Comparison of ENCODE assay signal across 24 cellular contexts in genomic region chrX:71715551-71715950, GRCh38. TPM values are rescaled to one million over a fixed set of nuclear protein-coding genes. Genes with fewer than 3 reads are reported as not detected.
"Had no signal": no experiment of that assay in that cellular context is flagged by ENCODE, and none has a peak within 500 bp of the region (broad histone marks: within the 10 kb centered on the region; RNA-seq: fewer than 3 reads in every experiment).

No MANE protein-coding gene starts in this region.

RNA-seq across cellular contexts. Expression of gene CXorf49, which starts 2.5 kb away (rescaled TPM):
- total RNA-seq: activated B cell treated with CpG ODN at 0.5 μM for 24 hours; activated CD8-positive, alpha-beta memory T cell treated with anti-CD3 and anti-CD28 coated beads for 36 hours; activated CD8-positive, alpha-beta memory T cell treated with anti-CD3 and anti-CD28 coated beads, Interleukin-2, amount 10 ng/mL, durations not matched to agents 7 days and 5 days; activated CD8-positive, alpha-beta T cell treated with anti-CD3 and anti-CD28 coated beads, Interleukin-2, amount 10 ng/mL, durations not matched to agents 7 days and 5 days; activated naive CD4-positive, alpha-beta T cell treated with anti-CD3 and anti-CD28 coated beads for 36 hours; activated naive CD8-positive, alpha-beta T cell treated with anti-CD3 and anti-CD28 coated beads for 36 hours; activated T-helper 1 cell treated with anti-CD3 and anti-CD28 coated beads, Interleukin-12 subunit alpha, Interleukin-12 subunit beta, Interleukin-2, Interleukin-4 antibody, amounts not matched to agents 30 ng/mL and 10 ng/mL and 1 ng/mL, durations not matched to agents 14 hours and 24 hours and 36 hours; activated T-helper 2 cell treated with anti-CD3 and anti-CD28 coated beads, Interferon-gamma antibody, Interleukin-2, Interleukin-4, amounts not matched to agents 10 μg/mL and 5 μg/mL and 100 μg/mL, durations not matched to agents 14 hours and 24 hours and 36 hours; adrenal gland; aorta; breast epithelium; cardiac muscle cell; colonic mucosa; dermis microvascular lymphatic vessel endothelial cell; endothelial cell of umbilical vein; esophagus squamous epithelium; fibroblast of lung; fibroblast of villous mesenchyme; gastroesophageal sphincter; glomerular endothelial cell; heart right ventricle; hepatocyte; T-helper 2 cell treated with Interferon-gamma antibody and Interleukin-4, amounts not matched to agents 100 ng/mL and 5 ng/mL, for 36 hours had no signal
- polyA plus RNA-seq: adrenal gland, aorta, cardiac muscle cell, endothelial cell of umbilical vein, esophagus, fibroblast of lung, heart right ventricle had no signal

RNA-seq across cellular contexts. Expression of gene CXorf49B, which starts 47.6 kb away (rescaled TPM):
- total RNA-seq: activated B cell treated with CpG ODN at 0.5 μM for 24 hours; activated CD8-positive, alpha-beta memory T cell treated with anti-CD3 and anti-CD28 coated beads for 36 hours; activated CD8-positive, alpha-beta memory T cell treated with anti-CD3 and anti-CD28 coated beads, Interleukin-2, amount 10 ng/mL, durations not matched to agents 7 days and 5 days; activated CD8-positive, alpha-beta T cell treated with anti-CD3 and anti-CD28 coated beads, Interleukin-2, amount 10 ng/mL, durations not matched to agents 7 days and 5 days; activated naive CD4-positive, alpha-beta T cell treated with anti-CD3 and anti-CD28 coated beads for 36 hours; activated naive CD8-positive, alpha-beta T cell treated with anti-CD3 and anti-CD28 coated beads for 36 hours; activated T-helper 1 cell treated with anti-CD3 and anti-CD28 coated beads, Interleukin-12 subunit alpha, Interleukin-12 subunit beta, Interleukin-2, Interleukin-4 antibody, amounts not matched to agents 30 ng/mL and 10 ng/mL and 1 ng/mL, durations not matched to agents 14 hours and 24 hours and 36 hours; activated T-helper 2 cell treated with anti-CD3 and anti-CD28 coated beads, Interferon-gamma antibody, Interleukin-2, Interleukin-4, amounts not matched to agents 10 μg/mL and 5 μg/mL and 100 μg/mL, durations not matched to agents 14 hours and 24 hours and 36 hours; adrenal gland; aorta; breast epithelium; cardiac muscle cell; colonic mucosa; dermis microvascular lymphatic vessel endothelial cell; endothelial cell of umbilical vein; esophagus squamous epithelium; fibroblast of lung; fibroblast of villous mesenchyme; gastroesophageal sphincter; glomerular endothelial cell; heart right ventricle; hepatocyte; T-helper 2 cell treated with Interferon-gamma antibody and Interleukin-4, amounts not matched to agents 100 ng/mL and 5 ng/mL, for 36 hours had no signal
- polyA plus RNA-seq: adrenal gland, aorta, cardiac muscle cell, endothelial cell of umbilical vein, esophagus, fibroblast of lung, heart right ventricle had no signal
